ENCODE assay signal across 23 cellular contexts in genomic region chr20:35025116-35025515, GRCh38.
DNase-seq lines count a peak whose midpoint lies in the region; ATAC-seq, FAIRE-seq and TF ChIP-seq lines count a peak whose summit lies in the region.
"Had no signal": no experiment of that assay in that cellular context is flagged by ENCODE, and none has a peak within 500 bp of the region (broad histone marks: within the 10 kb centered on the region; RNA-seq: fewer than 3 reads in every experiment).

No MANE protein-coding gene starts in this region.

- H2AFZ ChIP-seq in HepG2 (ENCODE audit: low read length) (no peak overlapping the region), Karpas-422 (ENCODE audit: low read length) (no peak overlapping the region), GM12878 (ENCODE audit: control insufficient read depth, low read depth, low read length) (no peak overlapping the region)

- POLR2A ChIA-PET in HepG2 (lab: Yijun Ruan, JAX) (no interaction called here), GM12878 (lab: Charles Lee) (no interaction called here)

- in situ Hi-C loops in HepG2 (cut with HindIII; ENCODE audit: extremely low pct_ligation_motif_present, low pct_unique_long_range_greater_than_20kb), result no loop called here
- in situ Hi-C loops in GM12878 (cut with MboI), result no loop called here

- SMC1A ChIA-PET in GM12878 (lab: Charles Lee; ENCODE audit: uncharacterized antibody, unreplicated experiment), result no interaction called here

- H4K20me1 ChIP-seq in HepG2 (ENCODE audit: insufficient read depth, low read length) (no peaks in the 10 kb centered on the region; the same call in 1 of the 2 replicates), Karpas-422 (ENCODE audit: insufficient read depth, low read depth, low read length) (no peaks in the 10 kb centered on the region), GM12878 (ENCODE audit: control insufficient read depth, insufficient read depth) (no peaks in the 10 kb centered on the region; the same call in 1 of the 2 replicates)

- intact Hi-C loops in HepG2 (cut with micrococcal nuclease; ENCODE audit: unreplicated experiment), result no loop called here
- intact Hi-C loops in right lobe of liver (cut with DNase I), result no loop called here
- intact Hi-C loops in GM12878 (cut with micrococcal nuclease; ENCODE audit: unreplicated experiment), result no loop called here
- intact Hi-C loops in left colon (cut with DNase I, micrococcal nuclease), result no loop called here
- intact Hi-C loops in head of caudate nucleus (cut with DNase I), result no loop called here

- H3K27me3 ChIP-seq in HepG2 (ENCODE audit: control insufficient read depth in 1 of 2, insufficient read depth in 2 of 2, low read length in 2 of 2) (no peaks in the 10 kb centered on the region), right lobe of liver (no peaks in the 10 kb centered on the region), Karpas-422 (ENCODE audit: low read length) (no peaks in the 10 kb centered on the region), GM12878 (replicated peaks in 1 of 2; ENCODE audit: control insufficient read depth in 2 of 2, insufficient read depth in 2 of 2, low read length in 1 of 2) (no peaks in the 10 kb centered on the region)
- H3K27me3 ChIP-seq: BE2C, BLaER1 had no signal

- no peaks in the 10 kb centered on the region for H3K9me2 ChIP-seq in Karpas-422 (replicated peaks; ENCODE audit: insufficient read depth, low read length)

- TF ChIP-seq CTCF in HepG2 (CRISPR knock-in tag; IDR thresholded peaks at IDR 0.05), result no peak
- TF ChIP-seq CTCF in right lobe of liver (IDR thresholded peaks at IDR 0.05), result no peak
- TF ChIP-seq CTCF in GM12878 (IDR thresholded peaks at IDR 0.05 in 2 of 3, conservative IDR thresholded peaks at IDR 0.05 in 1 of 3; ENCODE audit: control insufficient read depth in 2 of 3, extremely low read depth in 1 of 3, insufficient read depth in 1 of 3, low read depth in 3 of 3, low read length in 3 of 3), result no peak

- TF ChIP-seq RAD21 in HepG2 (CRISPR knock-in tag; IDR thresholded peaks at IDR 0.05) (no peak), GM12878 (IDR thresholded peaks at IDR 0.05; ENCODE audit: insufficient read depth, low read depth, low read length) (no peak)

- H3K4me1 ChIP-seq in HepG2 (ENCODE audit: insufficient read depth, low read length) (peaks cover 14% of the 10 kb centered on the region), right lobe of liver (no peaks in the 10 kb centered on the region), Karpas-422 (ENCODE audit: low read length) (peaks cover 43% of the 10 kb centered on the region), GM12878 (ENCODE audit: control insufficient read depth, insufficient read depth, low read length) (no peaks in the 10 kb centered on the region)
- H3K4me1 ChIP-seq: BE2C, BLaER1, Caco-2 had no signal

- no peak overlapping the region for H3K4me3 ChIP-seq in HepG2 (replicated peaks in 1 of 3; ENCODE audit: insufficient read depth in 1 of 3, low read depth in 2 of 3, low read length in 3 of 3)
- H3K4me3 ChIP-seq in right lobe of liver, result no peak overlapping the region
- no peak overlapping the region for H3K4me3 ChIP-seq in Karpas-422 (ENCODE audit: low read length)
- no peak overlapping the region for H3K4me3 ChIP-seq in GM12878
- H3K4me3 ChIP-seq: BLaER1 had no signal

- H3K36me3 ChIP-seq in HepG2 (replicated peaks in 1 of 2; ENCODE audit: control insufficient read depth in 1 of 2, insufficient read depth in 2 of 2, low read length in 2 of 2) (peaks cover 41 to 85% of the 10 kb centered on the region in 2 experiments), right lobe of liver (peaks cover 0 to 30% (median 9%) of the 10 kb centered on the region in 4 donors), Karpas-422 (ENCODE audit: insufficient read depth, low read length) (no peaks in the 10 kb centered on the region), GM12878 (ENCODE audit: control insufficient read depth in 2 of 2, insufficient read depth in 2 of 2, low read length in 1 of 2) (peaks cover 4 to 14% of the 10 kb centered on the region in 2 experiments; a peak in 3 of 4 replicates)

- 93% methylated on average over 3 of the region's 3 CpGs for whole genome bisulfite sequencing in HepG2 (ENCODE audit: low lambda C conversion rate)
- WGBS in right lobe of liver (ENCODE audit: insufficient coverage, low coverage, low lambda C conversion rate, missing lambda C conversion rate), result 92% methylated on average over 2 of the region's 3 CpGs
- WGBS in GM12878 (ENCODE audit: insufficient coverage, insufficient replicate concordance, low lambda C conversion rate, missing lambda C conversion rate), result 85% methylated on average over 3 of the region's 3 CpGs

- no peak for FAIRE-seq in HepG2 (lab: Jason Lieb, UNC)
- FAIRE-seq in GM12878 (lab: Jason Lieb, UNC), result no peak
- FAIRE-seq in GM12891 (lab: Jason Lieb, UNC), result no peak
- FAIRE-seq: A204.1, D721Med, G401.6, GM19239 had no signal

- CTCF ChIA-PET in HepG2 (lab: Yijun Ruan, JAX; ENCODE audit: low intra/inter-chr PET ratio, low total read pairs) (no interaction called here), GM12878 (lab: Yijun Ruan, JAX) (no interaction called here)

- H3K9me3 ChIP-seq in HepG2 (ENCODE audit: low read length), result no peaks in the 10 kb centered on the region
- H3K9me3 ChIP-seq in right lobe of liver, result no peaks in the 10 kb centered on the region
- H3K9me3 ChIP-seq in Karpas-422 (ENCODE audit: low read length), result no peaks in the 10 kb centered on the region
- no peaks in the 10 kb centered on the region for H3K9me3 ChIP-seq in GM12878 (replicated peaks; ENCODE audit: control insufficient read depth, insufficient read depth, low read length)
- H3K9me3 ChIP-seq: BE2C, BLaER1, Caco-2 had no signal

- no peak for DNase-seq in HepG2 (ENCODE audit: low spot score)
- no peak for DNase-seq in right lobe of liver
- no peak for DNase-seq in Karpas-422
- no peak for DNase-seq in GM12878 (ENCODE audit: low read depth, low spot score)
- DNase-seq in left colon, result no peak
- DNase-seq in GM12891 (ENCODE audit: insufficient read length, low spot score), result no peak
- DNase-seq in head of caudate nucleus, result no peak
- DNase-seq: 8988T; ACHN; BE2C; C1 segment of cervical spinal cord; Calu3; CD4-positive, alpha-beta memory T cell; CD4-positive, CD25-positive, alpha-beta regulatory T cell; DMS79 treated with DMSO at 0.1 percent for 48 hours; GF-D8 had no signal

- RAD21 ChIA-PET in GM12878 (lab: Charles Lee; ENCODE audit: unreplicated experiment), result no interaction called here

- H3K79me2 ChIP-seq in HepG2 (ENCODE audit: insufficient read depth, low read length) (no peaks in the 10 kb centered on the region), Karpas-422 (ENCODE audit: low read length) (peaks cover 8% of the 10 kb centered on the region; the same call in 1 of the 2 replicates), GM12878 (ENCODE audit: control insufficient read depth, insufficient read depth, low read length) (no peaks in the 10 kb centered on the region)

- no TSS peak for BruUV-seq in HepG2 (replicated peaks; lab: Mats Ljungman, UMichigan)
- TSS peak; percentile 22 for BruUV-seq in GM12878 (replicated peaks; lab: Mats Ljungman, UMichigan)

- H3K9ac ChIP-seq in HepG2 (ENCODE audit: insufficient read depth, low read depth, low read length) (no peak overlapping the region), Karpas-422 (ENCODE audit: low read length) (no peak overlapping the region), GM12878 (ENCODE audit: control insufficient read depth, insufficient read depth, low read length) (no peak overlapping the region)
- H3K9ac ChIP-seq: BLaER1 had no signal

- no peak for ATAC-seq in HepG2
- no peak for ATAC-seq in right lobe of liver
- no peak for ATAC-seq in GM12878
- peak; percentile 34 for ATAC-seq in left colon
- no peak for ATAC-seq in GM21825 (IDR thresholded peaks at IDR 0.05; ENCODE audit: unreplicated experiment)

- H3K27ac ChIP-seq in HepG2 (ENCODE audit: extremely low read length, insufficient read depth, low read length) (no peak overlapping the region), right lobe of liver (no peak overlapping the region), Karpas-422 (ENCODE audit: low read length) (peak overlapping the region; percentile 59), GM12878 (ENCODE audit: control insufficient read depth, insufficient read depth) (no peak overlapping the region)
- H3K27ac ChIP-seq: BLaER1 had no signal

- TF ChIP-seq POLR2A in HepG2 (IDR thresholded peaks at IDR 0.05; ENCODE audit: insufficient read depth in 1 of 2, low read depth in 2 of 2, low read length in 2 of 2) (no peak), right lobe of liver (IDR thresholded peaks at IDR 0.05) (no peak), GM12878 (IDR thresholded peaks at IDR 0.05; ENCODE audit: low read depth, low read length) (no peak), GM12891 (IDR thresholded peaks at IDR 0.05; ENCODE audit: low read depth, low read length) (no peak)

- TF ChIP-seq EP300 in HepG2 (IDR thresholded peaks at IDR 0.05; ENCODE audit: low read depth in 2 of 2, low read length in 2 of 2) (no peak), HepG2 (CRISPR knock-in tag; IDR thresholded peaks at IDR 0.05; ENCODE audit: borderline replicate concordance) (no peak), GM12878 (IDR thresholded peaks at IDR 0.05; ENCODE audit: borderline replicate concordance in 1 of 2, control insufficient read depth in 1 of 2, low read depth in 2 of 2, low read length in 2 of 2) (no peak)

- H3K4me2 ChIP-seq in HepG2 (ENCODE audit: low read depth, low read length) (no peak overlapping the region), Karpas-422 (ENCODE audit: low read depth, low read length, poor library complexity, severe bottlenecking) (peak overlapping the region; percentile 32), GM12878 (ENCODE audit: control insufficient read depth, insufficient read depth) (no peak overlapping the region)
- H3K4me2 ChIP-seq: BLaER1 had no signal

TF ChIP-seq in GM12878, 131 proteins besides CTCF, POLR2A, EP300 and RAD21 (continues in another document):
- TF ChIP-seq TCF12 (IDR thresholded peaks at IDR 0.05; ENCODE audit: low read depth, low read length), result no peak
- TF ChIP-seq MYC (IDR thresholded peaks at IDR 0.05; ENCODE audit: insufficient read depth, insufficient read length, insufficient replicate concordance, low read length, severe bottlenecking), result no peak
- no peak for TF ChIP-seq SRF (IDR thresholded peaks at IDR 0.05; ENCODE audit: low read depth in 2 of 2, low read length in 2 of 2)
- TF ChIP-seq ZNF622 (IDR thresholded peaks at IDR 0.05), result no peak
- TF ChIP-seq TCF7 (IDR thresholded peaks at IDR 0.05; ENCODE audit: borderline replicate concordance), result no peak

TF ChIP-seq in GM12891, 5 proteins besides CTCF, POLR2A, EP300 and RAD21:
- no peak for TF ChIP-seq POU2F2 (IDR thresholded peaks at IDR 0.05; ENCODE audit: low read depth, low read length)
- TF ChIP-seq SPI1 (IDR thresholded peaks at IDR 0.05; ENCODE audit: low read depth, low read length), result no peak
TF ChIP-seq in GM12891: peak in this region for 0.
